19 cellular contexts compared by ENCODE assay signal in genomic region chr1:2462819-2463218, GRCh38.
"Had no signal": no experiment of that assay in that cellular context is flagged by ENCODE, and none has a peak within 500 bp of the region (broad histone marks: within the 10 kb centered on the region; RNA-seq: fewer than 3 reads in every experiment).

No MANE protein-coding gene starts in this region.

- H3K27ac ChIP-seq: left lung, neutrophil, pancreas, right lobe of liver, suprapubic skin, transverse colon, vagina had no signal

- ATAC-seq: left cardiac atrium; left lung; naive thymus-derived CD8-positive, alpha-beta T cell; right lobe of liver had no signal

- H3K9me3 ChIP-seq: left lung, neutrophil, pancreas, right lobe of liver, suprapubic skin, transverse colon, vagina had no signal

- H3K27me3 ChIP-seq: vagina had no signal

- DNase-seq: dorsolateral prefrontal cortex; effector CD4-positive, alpha-beta T cell; head of caudate nucleus; left cardiac atrium; left lung; mesendoderm; naive thymus-derived CD8-positive, alpha-beta T cell; pancreas; right lobe of liver; small intestine; stimulated activated CD4-positive, alpha-beta T cell treated with anti-CD3 and anti-CD28 coated beads, Interleukin-15, amount 100 ng/mL, for 24 hours; stimulated activated CD4-positive, alpha-beta T cell treated with anti-CD3 and anti-CD28 coated beads, Interleukin-2, amount 100 ng/mL, for 48 hours; stimulated activated naive CD4-positive, alpha-beta T cell; stimulated activated naive CD8-positive, alpha-beta T cell treated with anti-CD3 and anti-CD28 coated beads, Interleukin-15, amount 100 ng/mL, for 72 hours; transverse colon had no signal

- H3K27ac Mint-ChIP-seq: naive thymus-derived CD8-positive, alpha-beta T cell; nephron progenitor cell; stimulated activated naive CD8-positive, alpha-beta T cell treated with anti-CD3 and anti-CD28 coated beads, Interleukin-15, amount 100 ng/mL, for 72 hours had no signal

- H3K4me1 ChIP-seq: pancreas had no signal

- H3K36me3 ChIP-seq: left lung, neutrophil, pancreas, right lobe of liver, suprapubic skin, transverse colon, vagina had no signal

- H3K4me3 ChIP-seq: left lung, pancreas, right lobe of liver, suprapubic skin, transverse colon, vagina had no signal

- H3K4me3 Mint-ChIP-seq: naive thymus-derived CD8-positive, alpha-beta T cell; nephron progenitor cell; stimulated activated naive CD8-positive, alpha-beta T cell treated with anti-CD3 and anti-CD28 coated beads, Interleukin-15, amount 100 ng/mL, for 72 hours had no signal

- H3K9me3 Mint-ChIP-seq: naive thymus-derived CD8-positive, alpha-beta T cell; nephron progenitor cell; stimulated activated naive CD8-positive, alpha-beta T cell treated with anti-CD3 and anti-CD28 coated beads, Interleukin-15, amount 100 ng/mL, for 72 hours had no signal
